ENCODE assay signal across 1 cellular context in the genomic region with DNA sequence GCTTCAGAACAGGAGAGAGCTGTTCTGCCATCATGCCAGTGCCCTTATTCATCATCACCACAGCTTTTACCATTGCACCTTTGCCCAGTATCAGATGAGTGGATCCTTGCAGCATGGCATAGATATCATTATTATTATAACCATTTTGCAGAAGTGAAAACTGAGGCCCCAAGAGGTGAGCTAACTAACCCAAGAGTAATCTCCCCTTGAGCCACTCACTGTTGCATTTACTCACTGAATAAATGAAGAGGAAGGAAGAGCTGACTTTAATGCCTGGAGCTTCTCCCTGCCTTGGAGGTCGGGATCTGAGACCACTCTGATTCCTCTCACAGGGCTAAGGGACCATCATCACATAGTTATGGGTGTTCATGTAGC.
TF ChIP-seq lines count a peak whose summit lies in the region.

No MANE protein-coding gene starts in this region.

TF ChIP-seq in K562, 482 proteins besides CTCF, POLR2A, EP300 and RAD21:
- no peak for TF ChIP-seq HNRNPL (IDR thresholded peaks at IDR 0.05; ENCODE audit: low read depth, low read length)
- TF ChIP-seq RBM25 (IDR thresholded peaks at IDR 0.05; ENCODE audit: low read depth, low read length, severe bottlenecking), result peak; percentile 54
- TF ChIP-seq DMBX1 (CRISPR knock-in tag; IDR thresholded peaks at IDR 0.05; ENCODE audit: borderline replicate concordance), result no peak
- TF ChIP-seq, protein P1, sequence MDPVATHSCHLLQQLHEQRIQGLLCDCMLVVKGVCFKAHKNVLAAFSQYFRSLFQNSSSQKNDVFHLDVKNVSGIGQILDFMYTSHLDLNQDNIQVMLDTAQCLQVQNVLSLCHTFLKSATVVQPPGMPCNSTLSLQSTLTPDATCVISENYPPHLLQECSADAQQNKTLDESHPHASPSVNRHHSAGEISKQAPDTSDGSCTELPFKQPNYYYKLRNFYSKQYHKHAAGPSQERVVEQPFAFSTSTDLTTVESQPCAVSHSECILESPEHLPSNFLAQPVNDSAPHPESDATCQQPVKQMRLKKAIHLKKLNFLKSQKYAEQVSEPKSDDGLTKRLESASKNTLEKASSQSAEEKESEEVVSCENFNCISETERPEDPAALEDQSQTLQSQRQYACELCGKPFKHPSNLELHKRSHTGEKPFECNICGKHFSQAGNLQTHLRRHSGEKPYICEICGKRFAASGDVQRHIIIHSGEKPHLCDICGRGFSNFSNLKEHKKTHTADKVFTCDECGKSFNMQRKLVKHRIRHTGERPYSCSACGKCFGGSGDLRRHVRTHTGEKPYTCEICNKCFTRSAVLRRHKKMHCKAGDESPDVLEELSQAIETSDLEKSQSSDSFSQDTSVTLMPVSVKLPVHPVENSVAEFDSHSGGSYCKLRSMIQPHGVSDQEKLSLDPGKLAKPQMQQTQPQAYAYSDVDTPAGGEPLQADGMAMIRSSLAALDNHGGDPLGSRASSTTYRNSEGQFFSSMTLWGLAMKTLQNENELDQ (CRISPR knock-in tag; IDR thresholded peaks at IDR 0.05; ENCODE audit: borderline replicate concordance), result no peak
- no peak for TF ChIP-seq SOX6 (IDR thresholded peaks at IDR 0.05)
- TF ChIP-seq, protein P2, sequence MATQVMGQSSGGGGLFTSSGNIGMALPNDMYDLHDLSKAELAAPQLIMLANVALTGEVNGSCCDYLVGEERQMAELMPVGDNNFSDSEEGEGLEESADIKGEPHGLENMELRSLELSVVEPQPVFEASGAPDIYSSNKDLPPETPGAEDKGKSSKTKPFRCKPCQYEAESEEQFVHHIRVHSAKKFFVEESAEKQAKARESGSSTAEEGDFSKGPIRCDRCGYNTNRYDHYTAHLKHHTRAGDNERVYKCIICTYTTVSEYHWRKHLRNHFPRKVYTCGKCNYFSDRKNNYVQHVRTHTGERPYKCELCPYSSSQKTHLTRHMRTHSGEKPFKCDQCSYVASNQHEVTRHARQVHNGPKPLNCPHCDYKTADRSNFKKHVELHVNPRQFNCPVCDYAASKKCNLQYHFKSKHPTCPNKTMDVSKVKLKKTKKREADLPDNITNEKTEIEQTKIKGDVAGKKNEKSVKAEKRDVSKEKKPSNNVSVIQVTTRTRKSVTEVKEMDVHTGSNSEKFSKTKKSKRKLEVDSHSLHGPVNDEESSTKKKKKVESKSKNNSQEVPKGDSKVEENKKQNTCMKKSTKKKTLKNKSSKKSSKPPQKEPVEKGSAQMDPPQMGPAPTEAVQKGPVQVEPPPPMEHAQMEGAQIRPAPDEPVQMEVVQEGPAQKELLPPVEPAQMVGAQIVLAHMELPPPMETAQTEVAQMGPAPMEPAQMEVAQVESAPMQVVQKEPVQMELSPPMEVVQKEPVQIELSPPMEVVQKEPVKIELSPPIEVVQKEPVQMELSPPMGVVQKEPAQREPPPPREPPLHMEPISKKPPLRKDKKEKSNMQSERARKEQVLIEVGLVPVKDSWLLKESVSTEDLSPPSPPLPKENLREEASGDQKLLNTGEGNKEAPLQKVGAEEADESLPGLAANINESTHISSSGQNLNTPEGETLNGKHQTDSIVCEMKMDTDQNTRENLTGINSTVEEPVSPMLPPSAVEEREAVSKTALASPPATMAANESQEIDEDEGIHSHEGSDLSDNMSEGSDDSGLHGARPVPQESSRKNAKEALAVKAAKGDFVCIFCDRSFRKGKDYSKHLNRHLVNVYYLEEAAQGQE (CRISPR knock-in tag; IDR thresholded peaks at IDR 0.05; ENCODE audit: low read depth), result no peak
